ENCODE assay signal across 24 cellular contexts in the genomic region with DNA sequence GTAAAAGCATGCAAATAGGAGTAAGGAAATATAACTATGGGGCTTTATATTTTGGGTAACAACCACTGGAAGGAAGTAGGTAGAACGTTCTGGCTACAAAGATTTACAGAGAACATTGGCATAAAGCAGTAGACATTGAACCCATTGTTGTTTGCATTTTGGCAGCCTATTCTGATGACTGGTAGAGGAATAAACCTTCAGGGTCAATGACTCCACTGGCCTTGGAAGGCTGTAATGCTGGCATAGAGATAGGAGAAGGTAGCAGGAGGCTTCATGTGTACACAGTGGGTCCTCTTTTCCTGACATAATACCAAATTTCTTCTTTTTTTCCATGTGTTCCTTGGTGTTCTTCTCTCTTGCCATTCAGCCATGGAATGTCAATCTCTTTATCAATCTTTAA.
"Had no signal": no experiment of that assay in that cellular context is flagged by ENCODE, and none has a peak within 500 bp of the region (broad histone marks: within the 10 kb centered on the region; RNA-seq: fewer than 3 reads in every experiment).

No MANE protein-coding gene starts in this region.

- H3K36me3 ChIP-seq: colonic mucosa, esophagus squamous epithelium, gastrocnemius medialis, heart right ventricle, left ventricle myocardium inferior, lower lobe of right lung had no signal

- H3K4me3 ChIP-seq: colonic mucosa, esophagus squamous epithelium, gastrocnemius medialis, heart right ventricle, left ventricle myocardium inferior, lower lobe of right lung, mucosa of descending colon had no signal

- H3K27me3 ChIP-seq: colonic mucosa, esophagus squamous epithelium, gastrocnemius medialis, heart right ventricle had no signal

- H3K27ac ChIP-seq: colonic mucosa, epithelial cell of prostate, esophagus squamous epithelium, gastrocnemius medialis, heart right ventricle, left ventricle myocardium inferior, lower lobe of right lung had no signal

- H3K4me1 ChIP-seq: colonic mucosa, esophagus squamous epithelium, gastrocnemius medialis, heart right ventricle, left ventricle myocardium inferior, lower lobe of right lung had no signal

- FAIRE-seq: endometrium, islet of Langerhans, keratinocyte had no signal

- ATAC-seq: effector memory CD8-positive, alpha-beta T cell; esophagus mucosa; gastrocnemius medialis; heart right ventricle; left cardiac atrium; lower lobe of right lung; mucosa of descending colon had no signal

- DNase-seq: colonic mucosa; cortex of kidney; effector CD8-positive, alpha-beta T cell; effector memory CD8-positive, alpha-beta T cell; endodermal cell; erythroblast; esophagus squamous epithelium; foreskin fibroblast; foreskin melanocyte; gastrocnemius medialis; glutamatergic neuron; head of caudate nucleus; heart right ventricle; hippocampal formation; left cardiac atrium; left ventricle myocardium inferior; lower lobe of right lung; mesenchymal stem cell; mucosa of descending colon had no signal

- H3K9me3 ChIP-seq: colonic mucosa, esophagus squamous epithelium, gastrocnemius medialis, left ventricle myocardium inferior, lower lobe of right lung, mucosa of descending colon had no signal
